In genomic region chr12:46153267-46153872, GRCh38 we compare ENCODE assay signal across 8 cellular contexts.
DNase-seq lines count a peak whose midpoint lies in the region; ATAC-seq and TF ChIP-seq lines count a peak whose summit lies in the region.

No MANE protein-coding gene starts in this region.

- TF ChIP-seq CTCF in MM.1S (IDR thresholded peaks at IDR 0.05; ENCODE audit: low read length) (peak; percentile 71), astrocyte of the spinal cord (IDR thresholded peaks at IDR 0.05; ENCODE audit: low read depth, low read length) (peak; percentile 70), right lobe of liver (IDR thresholded peaks at IDR 0.05) (peak; percentile 54 to 70 (median 63))

- H3K4me1 ChIP-seq in MM.1S (ENCODE audit: low read length) (peaks cover 4% of the 10 kb centered on the region; the same call in 1 of the 2 replicates), right lobe of liver (peaks cover 0 to 2% (median 0%) of the 10 kb centered on the region in 4 donors)

- H3K4me3 ChIP-seq in MM.1S (ENCODE audit: low read length) = no peak overlapping the region
- H3K4me3 ChIP-seq in astrocyte of the spinal cord (ENCODE audit: low read depth, low read length) = no peak overlapping the region
- no peak overlapping the region for H3K4me3 ChIP-seq in right lobe of liver

- no peak overlapping the region for H3K9ac ChIP-seq in MM.1S (ENCODE audit: low read length)

- WGBS in right lobe of liver (ENCODE audit: insufficient coverage, low coverage, low lambda C conversion rate, missing lambda C conversion rate) = 6% methylated on average over 2 of the region's 2 CpGs

- H3K9me3 ChIP-seq in MM.1S (replicated peaks; ENCODE audit: insufficient read depth, low read length) (no peaks in the 10 kb centered on the region), right lobe of liver (no peaks in the 10 kb centered on the region)

- DNase-seq in G401 (ENCODE audit: low spot score) (peak; percentile 16), MM.1S (peak; percentile 45), astrocyte of the spinal cord (ENCODE audit: low read depth, low spot score) (peak; percentile 42), right lobe of liver (no peak), KG1 (lab: John Stamatoyannopoulos, UW) (no peak), HuH-7.5 (ENCODE audit: low spot score) (no peak), LoVo (ENCODE audit: low spot score) (no peak)

- H2AFZ ChIP-seq in MM.1S (ENCODE audit: low read length) = no peak overlapping the region

- no peaks in the 10 kb centered on the region for H4K20me1 ChIP-seq in MM.1S (ENCODE audit: insufficient read depth, low read length)

- H3K9me2 ChIP-seq in MM.1S (replicated peaks; ENCODE audit: insufficient read depth, low read length) = no peaks in the 10 kb centered on the region

- no peak overlapping the region for H3K4me2 ChIP-seq in MM.1S (ENCODE audit: low read depth, low read length)

- H3K36me3 ChIP-seq in MM.1S (replicated peaks; ENCODE audit: insufficient read depth, low read length) = no peaks in the 10 kb centered on the region
- no peaks in the 10 kb centered on the region for H3K36me3 ChIP-seq in right lobe of liver

- H3K27me3 ChIP-seq in MM.1S (replicated peaks; ENCODE audit: insufficient read depth, low read length) = no peaks in the 10 kb centered on the region
- H3K27me3 ChIP-seq in right lobe of liver = no peaks in the 10 kb centered on the region

- H3K27ac ChIP-seq in MM.1S (ENCODE audit: low read length) (no peak overlapping the region), right lobe of liver (no peak overlapping the region)

- H3F3A ChIP-seq in MM.1S (ENCODE audit: insufficient read depth, low read length) = no peaks in the 10 kb centered on the region

- ATAC-seq in right lobe of liver = peak in 1 of 4 donors; percentile 64
- ATAC-seq in HG03457 (IDR thresholded peaks at IDR 0.05; ENCODE audit: unreplicated experiment) = no peak

- no peaks in the 10 kb centered on the region for H3K79me2 ChIP-seq in MM.1S (ENCODE audit: low read length)

- in situ Hi-C loops in G401 (cut with HindIII; ENCODE audit: low sequenced_read_pairs) = no loop called here
- in situ Hi-C loops in astrocyte of the spinal cord (cut with HindIII; ENCODE audit: low sequenced_read_pairs) = no loop called here

- intact Hi-C loops in right lobe of liver (cut with DNase I) = no loop called here

- no peak for TF ChIP-seq POLR2A in right lobe of liver (IDR thresholded peaks at IDR 0.05)

Comparison
In these comparisons a context has a peak if more than half of its experiments do, and no peak if none do; other contexts are left out.
1. DNase-seq: peak in G401 (single experiment), MM.1S (single experiment) and astrocyte of the spinal cord (single experiment); none in right lobe of liver (0 of 3), KG1 (single experiment), HuH-7.5 (single experiment) and LoVo (single experiment).
2. Peak in every context shown above with its lines, with median percentiles within 50 percentile points of each other: CTCF ChIP-seq.